ENCODE assay signal across 1 cellular context in the genomic region with DNA sequence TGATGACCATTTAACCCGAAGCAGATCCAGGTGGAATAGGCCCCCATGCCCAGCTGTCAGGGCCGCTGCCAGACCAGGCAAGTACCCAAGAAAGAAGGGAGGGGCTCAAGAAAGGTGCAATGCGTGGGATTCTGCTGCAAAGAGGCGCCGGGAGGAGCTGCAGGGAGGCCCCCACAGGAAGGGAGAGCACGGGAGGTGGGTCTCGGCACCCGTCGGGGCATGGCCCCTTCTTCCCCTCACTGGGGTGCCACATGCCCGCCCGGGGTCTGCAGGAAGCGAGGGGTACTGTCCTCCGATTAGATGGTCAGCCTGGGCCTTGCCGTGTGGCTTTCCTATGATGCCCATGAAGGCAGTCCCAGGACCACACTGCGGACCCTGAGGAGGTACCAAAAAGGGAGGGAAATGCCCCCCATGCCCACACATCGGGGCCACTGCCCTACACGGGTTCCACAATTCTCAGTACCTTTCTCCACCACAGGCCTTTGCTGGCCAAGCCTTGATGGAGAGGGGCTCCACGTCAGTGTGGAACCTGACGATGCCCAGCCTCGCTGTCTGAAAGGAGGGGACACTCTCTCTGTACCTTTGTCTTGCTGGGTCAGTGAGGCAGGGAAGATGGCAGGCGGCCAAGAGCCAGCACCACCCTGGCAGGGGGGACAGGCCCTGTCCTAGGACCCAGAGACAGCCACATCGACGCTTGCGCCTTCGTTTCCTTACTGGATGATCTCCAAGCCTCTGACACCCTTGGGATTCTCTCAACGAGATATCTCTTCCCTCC.
A peak's percentile ranks its signal among the peaks of the same experiment; 100 is the strongest.
TF ChIP-seq lines count a peak whose summit lies in the region.

No MANE protein-coding gene starts in this region.

TF ChIP-seq in HepG2, 621 proteins besides CTCF, POLR2A, EP300 and RAD21 (continued from another document):
- TF ChIP-seq, protein P1, sequence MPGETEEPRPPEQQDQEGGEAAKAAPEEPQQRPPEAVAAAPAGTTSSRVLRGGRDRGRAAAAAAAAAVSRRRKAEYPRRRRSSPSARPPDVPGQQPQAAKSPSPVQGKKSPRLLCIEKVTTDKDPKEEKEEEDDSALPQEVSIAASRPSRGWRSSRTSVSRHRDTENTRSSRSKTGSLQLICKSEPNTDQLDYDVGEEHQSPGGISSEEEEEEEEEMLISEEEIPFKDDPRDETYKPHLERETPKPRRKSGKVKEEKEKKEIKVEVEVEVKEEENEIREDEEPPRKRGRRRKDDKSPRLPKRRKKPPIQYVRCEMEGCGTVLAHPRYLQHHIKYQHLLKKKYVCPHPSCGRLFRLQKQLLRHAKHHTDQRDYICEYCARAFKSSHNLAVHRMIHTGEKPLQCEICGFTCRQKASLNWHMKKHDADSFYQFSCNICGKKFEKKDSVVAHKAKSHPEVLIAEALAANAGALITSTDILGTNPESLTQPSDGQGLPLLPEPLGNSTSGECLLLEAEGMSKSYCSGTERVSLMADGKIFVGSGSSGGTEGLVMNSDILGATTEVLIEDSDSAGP (CRISPR knock-in tag; IDR thresholded peaks at IDR 0.05; ENCODE audit: borderline replicate concordance) = 0 out of 2 replicates have a peak, but pooled peaks have one; percentile 25
